Comparison of ENCODE assay signal across 14 cellular contexts in the genomic region with DNA sequence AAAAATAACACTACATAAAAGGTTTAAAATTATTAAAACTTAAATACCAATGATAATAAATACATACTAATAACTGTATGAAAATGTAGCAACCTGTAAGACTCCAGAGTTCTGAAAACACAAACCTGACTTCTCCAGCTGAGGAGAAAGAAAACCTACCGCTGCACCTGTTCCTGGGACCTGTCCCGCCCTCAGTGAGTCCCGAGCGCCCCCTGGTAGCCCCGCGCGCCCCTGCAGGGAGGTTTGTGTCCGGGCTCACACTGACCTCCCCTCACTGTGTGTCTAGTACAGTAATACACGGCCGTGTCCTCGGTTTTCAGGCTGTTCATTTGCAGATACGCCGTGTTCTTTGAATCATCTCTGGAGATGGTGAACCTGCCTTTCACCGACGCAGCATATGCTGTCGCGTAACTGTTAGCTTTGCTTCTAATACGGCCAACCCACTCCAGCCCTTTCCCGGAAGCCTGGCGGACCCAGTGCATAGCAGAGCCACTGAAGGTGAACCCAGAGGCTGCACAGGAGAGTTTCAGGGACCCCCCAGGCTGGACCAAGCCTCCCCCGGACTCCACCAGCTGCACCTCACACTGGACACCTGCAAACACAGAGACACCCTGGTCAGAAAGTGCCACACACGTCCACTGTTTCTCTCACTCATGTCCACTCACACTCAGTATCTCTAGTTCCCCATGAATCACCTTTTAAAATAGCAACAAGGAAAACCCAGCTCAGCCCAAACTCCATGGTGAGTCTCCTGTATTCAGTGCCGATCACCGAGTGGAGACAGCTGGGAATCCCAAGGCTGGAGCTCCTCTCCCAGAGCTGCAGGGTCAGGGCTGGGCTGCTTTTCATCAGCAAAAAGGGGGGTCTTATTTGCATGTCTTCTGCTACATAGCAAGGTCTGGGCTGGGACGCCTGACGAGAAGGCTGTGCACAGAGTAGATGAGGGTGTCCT.
DNase-seq lines count a peak whose midpoint lies in the region; ATAC-seq and TF ChIP-seq lines count a peak whose summit lies in the region.
"Had no signal": no experiment of that assay in that cellular context is flagged by ENCODE, and none has a peak within 500 bp of the region (broad histone marks: within the 10 kb centered on the region; RNA-seq: fewer than 3 reads in every experiment).

No MANE protein-coding gene starts in this region.

- H3K36me3 ChIP-seq in Caco-2 (ENCODE audit: control insufficient read depth, insufficient read depth, low read length) (no peaks in the 10 kb centered on the region), MM.1S (replicated peaks; ENCODE audit: insufficient read depth, low read length) (no peaks in the 10 kb centered on the region)
- H3K36me3 ChIP-seq: esophagus muscularis mucosa had no signal

- no peak overlapping the region for H3K27ac ChIP-seq in 22Rv1
- no peak overlapping the region for H3K27ac ChIP-seq in MM.1S (ENCODE audit: low read length)
- H3K27ac ChIP-seq: esophagus muscularis mucosa had no signal

- peak overlapping the region; percentile 68 for H3K4me3 Mint-ChIP-seq in Caco-2 (ENCODE audit: unreplicated experiment)
- no peak overlapping the region for H3K4me3 Mint-ChIP-seq in activated naive CD4-positive, alpha-beta T cell treated with anti-CD3 and anti-CD28 coated beads, Interleukin-2, amount 10 ng/mL, durations not matched to agents 7 days and 5 days
- H3K4me3 Mint-ChIP-seq: activated T-helper 17 cell treated with anti-CD3 and anti-CD28 coated beads, Interleukin-2, amount 50 U/mL, for 72 hours; CD4-positive, alpha-beta T cell had no signal

- H3K27me3 ChIP-seq in Caco-2 (replicated peaks; ENCODE audit: control insufficient read depth, insufficient read depth, low read length): no peaks in the 10 kb centered on the region; the same call in 1 of the 2 replicates
- no peaks in the 10 kb centered on the region; the same call in 1 of the 2 replicates for H3K27me3 ChIP-seq in MM.1S (replicated peaks; ENCODE audit: insufficient read depth, low read length)

- ATAC-seq in HG03460 (IDR thresholded peaks at IDR 0.05; ENCODE audit: unreplicated experiment) (no peak), left lobe of liver (no peak)
- ATAC-seq: activated CD4-positive, CD25-positive, alpha-beta regulatory T cell treated with anti-CD3 and anti-CD28 coated beads, Interleukin-2, amount 50 U/mL, for 24 hours; activated T-helper 17 cell treated with anti-CD3 and anti-CD28 coated beads, Interleukin-2, amount 50 U/mL, for 72 hours had no signal

- no peak overlapping the region for H3K9ac ChIP-seq in MM.1S (ENCODE audit: low read length)

- intact Hi-C loops in Caco-2 (cut with micrococcal nuclease; ENCODE audit: unreplicated experiment): loop anchor here (1.0 kb wide), 1 partner anchor 40 kb away; no protein-coding TSS in a partner anchor

- no peaks in the 10 kb centered on the region for H3K9me2 ChIP-seq in MM.1S (replicated peaks; ENCODE audit: insufficient read depth, low read length)

- H2AFZ ChIP-seq in MM.1S (ENCODE audit: low read length): no peak overlapping the region

- H3K27me3 Mint-ChIP-seq in Caco-2 (ENCODE audit: insufficient read depth, unreplicated experiment): peaks cover 10% of the 10 kb centered on the region
- peaks cover 47% of the 10 kb centered on the region for H3K27me3 Mint-ChIP-seq in activated naive CD4-positive, alpha-beta T cell treated with anti-CD3 and anti-CD28 coated beads, Interleukin-2, amount 10 ng/mL, durations not matched to agents 7 days and 5 days
- H3K27me3 Mint-ChIP-seq: progenitor cell of endocrine pancreas had no signal

- no peaks in the 10 kb centered on the region for H4K20me1 ChIP-seq in MM.1S (ENCODE audit: insufficient read depth, low read length)

- H3K4me1 Mint-ChIP-seq in Caco-2 (ENCODE audit: low read depth, unreplicated experiment): no peaks in the 10 kb centered on the region
- H3K4me1 Mint-ChIP-seq in activated naive CD4-positive, alpha-beta T cell treated with anti-CD3 and anti-CD28 coated beads, Interleukin-2, amount 10 ng/mL, durations not matched to agents 7 days and 5 days: no peaks in the 10 kb centered on the region
- H3K4me1 Mint-ChIP-seq: activated T-helper 17 cell treated with anti-CD3 and anti-CD28 coated beads, Interleukin-2, amount 50 U/mL, for 72 hours had no signal

- CTCF ChIA-PET in Caco-2 (lab: Charles Lee): interaction anchor here (0.8 to 2.3 kb wide), 3 partner anchors 28 to 70 kb away, joined by 3 to 19 read pairs (median 3); no protein-coding TSS in a partner anchor
- CTCF ChIA-PET in activated naive CD4-positive, alpha-beta T cell treated with anti-CD3 and anti-CD28 coated beads, Interleukin-2, amount 10 ng/mL, durations not matched to agents 7 days and 5 days (lab: Charles Lee): interaction anchor here (1.0 to 1.6 kb wide), 4 partner anchors 12 to 70 kb away, joined by 3 to 4 read pairs (median 3); no protein-coding TSS in a partner anchor

- H3K79me2 ChIP-seq in MM.1S (ENCODE audit: low read length): no peaks in the 10 kb centered on the region

- no TSS peak for BruUV-seq in Caco-2 (replicated peaks; lab: Mats Ljungman, UMichigan)

- TF ChIP-seq CTCF in 22Rv1 (IDR thresholded peaks at IDR 0.05): peak; percentile 86
- TF ChIP-seq CTCF in Caco-2 (IDR thresholded peaks at IDR 0.05; ENCODE audit: insufficient read depth in 1 of 2, low read depth in 1 of 2, low read length in 1 of 2, severe bottlenecking in 1 of 2, unreplicated experiment in 1 of 2): peak; percentile 74 to 81
- peak; percentile 26; the same call in 1 of the 2 replicates for TF ChIP-seq CTCF in MM.1S (IDR thresholded peaks at IDR 0.05; ENCODE audit: low read length)

- H3K36me3 Mint-ChIP-seq in Caco-2 (ENCODE audit: insufficient read depth, unreplicated experiment): no peaks in the 10 kb centered on the region
- no peaks in the 10 kb centered on the region for H3K36me3 Mint-ChIP-seq in activated naive CD4-positive, alpha-beta T cell treated with anti-CD3 and anti-CD28 coated beads, Interleukin-2, amount 10 ng/mL, durations not matched to agents 7 days and 5 days

- no peaks in the 10 kb centered on the region for H3K4me1 ChIP-seq in Caco-2
- no peaks in the 10 kb centered on the region for H3K4me1 ChIP-seq in MM.1S (ENCODE audit: low read length)
- H3K4me1 ChIP-seq: esophagus muscularis mucosa had no signal

- DNase-seq in Caco-2 (peak; percentile 74 to 84), MM.1S (peak; percentile 31), SW480 (ENCODE audit: low spot score) (peak; percentile 58), NCI-H1048 (lab: John Stamatoyannopoulos, UW) (no peak), left lobe of liver (ENCODE audit: low spot score) (no peak)
- DNase-seq in activated naive CD4-positive, alpha-beta T cell treated with anti-CD3 and anti-CD28 coated beads, Interleukin-2, amount 10 ng/mL, durations not matched to agents 7 days and 5 days: no peak
- DNase-seq: CD4-positive, alpha-beta T cell; stimulated activated CD4-positive, alpha-beta T cell treated with anti-CD3 and anti-CD28 coated beads, Interleukin-2, amount 100 ng/mL, for 48 hours had no signal

- no peak overlapping the region for H3K4me2 ChIP-seq in MM.1S (ENCODE audit: low read depth, low read length)

- peak overlapping the region; percentile 33 for H3K4me3 ChIP-seq in Caco-2 (ENCODE audit: low read depth, low read length)
- no peak overlapping the region for H3K4me3 ChIP-seq in MM.1S (ENCODE audit: low read length)
- H3K4me3 ChIP-seq: esophagus muscularis mucosa had no signal

- POLR2A ChIA-PET in Caco-2 (lab: Charles Lee): no interaction called here

- H3K9me3 Mint-ChIP-seq in Caco-2 (ENCODE audit: unreplicated experiment): no peaks in the 10 kb centered on the region
- H3K9me3 Mint-ChIP-seq in activated naive CD4-positive, alpha-beta T cell treated with anti-CD3 and anti-CD28 coated beads, Interleukin-2, amount 10 ng/mL, durations not matched to agents 7 days and 5 days: no peaks in the 10 kb centered on the region
- H3K9me3 Mint-ChIP-seq: activated T-helper 17 cell treated with anti-CD3 and anti-CD28 coated beads, Interleukin-2, amount 50 U/mL, for 72 hours; CD4-positive, alpha-beta T cell had no signal

- H3K9me3 ChIP-seq in Caco-2 (no peaks in the 10 kb centered on the region), MM.1S (replicated peaks; ENCODE audit: insufficient read depth, low read length) (no peaks in the 10 kb centered on the region)
- H3K9me3 ChIP-seq: esophagus muscularis mucosa had no signal

- H3K27ac Mint-ChIP-seq in Caco-2 (ENCODE audit: unreplicated experiment): no peak overlapping the region
- H3K27ac Mint-ChIP-seq in activated naive CD4-positive, alpha-beta T cell treated with anti-CD3 and anti-CD28 coated beads, Interleukin-2, amount 10 ng/mL, durations not matched to agents 7 days and 5 days: no peak overlapping the region
- H3K27ac Mint-ChIP-seq: activated T-helper 17 cell treated with anti-CD3 and anti-CD28 coated beads, Interleukin-2, amount 50 U/mL, for 72 hours; CD4-positive, alpha-beta T cell; progenitor cell of endocrine pancreas had no signal

- H3F3A ChIP-seq in MM.1S (ENCODE audit: insufficient read depth, low read length): no peaks in the 10 kb centered on the region

Comparison
In these comparisons a context has a peak if more than half of its experiments do, and no peak if none do; other contexts are left out.
1. CTCF ChIP-seq: peak in every context shown above with its lines; median percentile 86 in 22Rv1; 78 in Caco-2; 26 in MM.1S.
2. DNase-seq: peak in Caco-2 (2 of 2), MM.1S (single experiment) and SW480 (single experiment); none in activated naive CD4-positive, alpha-beta T cell treated with anti-CD3 and anti-CD28 coated beads, Interleukin-2, amount 10 ng/mL, durations not matched to agents 7 days and 5 days (single experiment), NCI-H1048 (single experiment) and left lobe of liver (single experiment).